Comparison of ENCODE assay signal across 1 cellular context in the genomic region with DNA sequence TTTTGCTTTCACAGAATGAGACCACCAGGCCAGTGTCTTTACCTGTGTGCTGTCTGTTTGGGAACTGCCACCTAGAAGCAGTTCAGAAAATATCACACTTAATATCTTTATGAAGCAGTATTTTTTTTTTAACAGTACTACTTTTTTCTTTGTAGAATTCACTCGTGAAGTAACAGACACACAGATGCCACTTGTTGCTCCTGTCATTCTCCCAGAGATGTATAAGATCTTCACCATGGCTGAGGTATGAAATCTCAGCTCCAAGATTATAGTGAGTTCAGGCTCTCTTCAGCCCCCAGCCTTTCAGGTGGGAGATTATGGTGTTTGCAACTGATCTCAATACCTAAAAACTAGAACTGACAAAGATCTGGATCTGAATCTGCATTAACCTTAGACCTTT.
TF ChIP-seq lines count a peak whose summit lies in the region.

No MANE protein-coding gene starts in this region.

TF ChIP-seq in endothelial cell of umbilical vein, 7 proteins besides CTCF, POLR2A, EP300 and RAD21:
- TF ChIP-seq POLR2AphosphoS5 (IDR thresholded peaks at IDR 0.05; ENCODE audit: insufficient read depth, low read depth, low read length) (no peak), GATA2 (IDR thresholded peaks at IDR 0.05; ENCODE audit: insufficient read depth, insufficient read length, low read depth, low read length) (no peak), FOS (IDR thresholded peaks at IDR 0.05; ENCODE audit: borderline replicate concordance, insufficient read depth, low read length) (no peak), JUN (IDR thresholded peaks at IDR 0.05; ENCODE audit: borderline replicate concordance, insufficient read depth, insufficient read length, low read depth) (no peak), MYC (IDR thresholded peaks at IDR 0.05; ENCODE audit: low read depth, low read length) (no peak)
- TF ChIP-seq, protein P1, sequence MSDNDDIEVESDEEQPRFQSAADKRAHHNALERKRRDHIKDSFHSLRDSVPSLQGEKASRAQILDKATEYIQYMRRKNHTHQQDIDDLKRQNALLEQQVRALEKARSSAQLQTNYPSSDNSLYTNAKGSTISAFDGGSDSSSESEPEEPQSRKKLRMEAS (IDR thresholded peaks at IDR 0.05; ENCODE audit: insufficient read depth, insufficient read length) = no peak
